ENCODE assay signal across 10 cellular contexts in genomic region chr17:37301288-37301687, GRCh38.
A peak's percentile ranks its signal among the peaks of the same experiment; 100 is the strongest.
DNase-seq lines count a peak whose midpoint lies in the region; FAIRE-seq and TF ChIP-seq lines count a peak whose summit lies in the region.
"Had no signal": no experiment of that assay in that cellular context is flagged by ENCODE, and none has a peak within 500 bp of the region (broad histone marks: within the 10 kb centered on the region; RNA-seq: fewer than 3 reads in every experiment).

No MANE protein-coding gene starts in this region.

- TF ChIP-seq CTCF in astrocyte (IDR thresholded peaks at IDR 0.05; ENCODE audit: insufficient read depth, low read depth, low read length) (no peak), cardiac muscle cell (IDR thresholded peaks at IDR 0.05; ENCODE audit: low read depth, low read length) (no peak), progenitor cell of endocrine pancreas (IDR thresholded peaks at IDR 0.05; ENCODE audit: unreplicated experiment) (no peak)

- H3K27me3 Mint-ChIP-seq in astrocyte (ENCODE audit: low read depth, unreplicated experiment) (no peaks in the 10 kb centered on the region), progenitor cell of endocrine pancreas (no peaks in the 10 kb centered on the region)

- H3K4me2 ChIP-seq in astrocyte (ENCODE audit: low read length) = no peak overlapping the region

- H3K36me3 Mint-ChIP-seq in astrocyte (ENCODE audit: low read depth, unreplicated experiment) (peaks cover 2% of the 10 kb centered on the region), progenitor cell of endocrine pancreas (ENCODE audit: insufficient read depth) (no peaks in the 10 kb centered on the region)

- peaks cover 33% of the 10 kb centered on the region for H3K4me1 Mint-ChIP-seq in astrocyte (ENCODE audit: low read depth, unreplicated experiment)
- H3K4me1 Mint-ChIP-seq in progenitor cell of endocrine pancreas (ENCODE audit: low read depth) = peaks cover 21% of the 10 kb centered on the region

- H3K9me3 ChIP-seq in HUES64 (ENCODE audit: insufficient read depth, low read depth, low read length) (no peaks in the 10 kb centered on the region), astrocyte (ENCODE audit: insufficient read depth, low read depth, low read length) (no peaks in the 10 kb centered on the region), cardiac muscle cell (ENCODE audit: low read depth) (no peaks in the 10 kb centered on the region)

- no peak overlapping the region for H3K4me3 Mint-ChIP-seq in astrocyte (ENCODE audit: unreplicated experiment)
- no peak overlapping the region for H3K4me3 Mint-ChIP-seq in progenitor cell of endocrine pancreas (ENCODE audit: low read depth)

- in situ Hi-C loops in ACHN (cut with HindIII; ENCODE audit: low pct_ligation_motif_present, low pct_unique_long_range_greater_than_20kb, low sequenced_read_pairs) = no loop called here

- H3K9me3 Mint-ChIP-seq in astrocyte (ENCODE audit: unreplicated experiment) = no peaks in the 10 kb centered on the region
- H3K9me3 Mint-ChIP-seq in progenitor cell of endocrine pancreas (ENCODE audit: low read depth) = no peaks in the 10 kb centered on the region

- H3K79me2 ChIP-seq in astrocyte (ENCODE audit: insufficient read depth, low read length) = peaks cover 22% of the 10 kb centered on the region

- H3K27me3 ChIP-seq in HUES64 (ENCODE audit: insufficient read depth, low read length) (no peaks in the 10 kb centered on the region), astrocyte (ENCODE audit: insufficient read depth, low read length) (no peaks in the 10 kb centered on the region), cardiac muscle cell (no peaks in the 10 kb centered on the region)

- peak overlapping the region; percentile 50; the same call in 1 of the 2 replicates for H3K9ac ChIP-seq in HUES64 (ENCODE audit: low read depth, low read length)
- no peak overlapping the region for H3K9ac ChIP-seq in astrocyte (ENCODE audit: low read length)

- H3K36me3 ChIP-seq in HUES64 (ENCODE audit: insufficient read depth, low read length) = peaks cover 12% of the 10 kb centered on the region; the same call in 1 of the 2 replicates
- H3K36me3 ChIP-seq in astrocyte (ENCODE audit: insufficient read depth, low read length) = no peaks in the 10 kb centered on the region
- H3K36me3 ChIP-seq in cardiac muscle cell = no peaks in the 10 kb centered on the region

- WGBS in HUES64 = 87% methylated on average over 4 of the region's 4 CpGs

- H2AFZ ChIP-seq in astrocyte (ENCODE audit: low read depth, low read length) = no peak overlapping the region

- peaks cover 35% of the 10 kb centered on the region for H4K20me1 ChIP-seq in astrocyte (ENCODE audit: insufficient read depth, low read length)

- H3K4me1 ChIP-seq in HUES64 (ENCODE audit: insufficient read depth, low read length) (peaks cover 34% of the 10 kb centered on the region), astrocyte (ENCODE audit: insufficient read depth, low read length) (peaks cover 17% of the 10 kb centered on the region), cardiac muscle cell (ENCODE audit: low read depth) (peaks cover 30% of the 10 kb centered on the region)

- H3K27ac ChIP-seq in HUES64 (ENCODE audit: low read depth, low read length) (peak overlapping the region; percentile 53), astrocyte (ENCODE audit: low read depth, low read length) (no peak overlapping the region), cardiac muscle cell (peak overlapping the region; percentile 88)

- peak overlapping the region; percentile 83 for H3K27ac Mint-ChIP-seq in astrocyte (ENCODE audit: unreplicated experiment)
- H3K27ac Mint-ChIP-seq in progenitor cell of endocrine pancreas = peak overlapping the region; percentile 71

- no peak overlapping the region for H3K4me3 ChIP-seq in HUES64 (ENCODE audit: low read length)
- no peak overlapping the region for H3K4me3 ChIP-seq in astrocyte (ENCODE audit: insufficient read depth, low read depth, low read length)
- no peak overlapping the region for H3K4me3 ChIP-seq in cardiac muscle cell

- FAIRE-seq in astrocyte (lab: Jason Lieb, UNC) = no peak

- DNase-seq in astrocyte (ENCODE audit: low read depth) (peak; percentile 79), cardiac muscle cell (ENCODE audit: low read depth in 1 of 2, low spot score in 1 of 2) (peak; percentile 31 to 54), progenitor cell of endocrine pancreas (ENCODE audit: low spot score, unreplicated experiment) (no peak), ACHN (no peak), dedifferentiated amniotic fluid mesenchymal stem cell (ENCODE audit: extremely low spot score) (no peak), HuH-7 (ENCODE audit: low spot score) (no peak)
- no peak for DNase-seq in activated CD4-positive, alpha-beta T cell treated with anti-CD3 and anti-CD28 coated beads for 4 hours
- DNase-seq: activated CD8-positive, alpha-beta memory T cell treated with anti-CD3 and anti-CD28 coated beads, Interleukin-2, amount 50 U/mL, for 48 hours; NCI-H345 had no signal

Comparison
In these comparisons a context has a peak if more than half of its experiments do, and no peak if none do; other contexts are left out.
1. DNase-seq: peak in astrocyte (single experiment) and cardiac muscle cell (2 of 2); none in progenitor cell of endocrine pancreas (single experiment), activated CD4-positive, alpha-beta T cell treated with anti-CD3 and anti-CD28 coated beads for 4 hours (0 of 2), ACHN (single experiment), dedifferentiated amniotic fluid mesenchymal stem cell (single experiment) and HuH-7 (single experiment).